Comparison of ENCODE assay signal across 24 cellular contexts in genomic region chr6:106046854-106047200, GRCh38. TPM values are rescaled to one million over a fixed set of nuclear protein-coding genes. Genes with fewer than 3 reads are reported as not detected.
A peak's percentile ranks its signal among the peaks of the same experiment; 100 is the strongest.
DNase-seq lines count a peak whose midpoint lies in the region; ATAC-seq, FAIRE-seq and TF ChIP-seq lines count a peak whose summit lies in the region.
"Had no signal": no experiment of that assay in that cellular context is flagged by ENCODE, and none has a peak within 500 bp of the region (broad histone marks: within the 10 kb centered on the region; RNA-seq: fewer than 3 reads in every experiment).

No MANE protein-coding gene starts in this region.

- H3K9me3 ChIP-seq in Caco-2 (no peaks in the 10 kb centered on the region), GM12878 (replicated peaks; ENCODE audit: control insufficient read depth, insufficient read depth, low read length) (no peaks in the 10 kb centered on the region), endodermal cell (ENCODE audit: control insufficient read depth, low read length) (no peaks in the 10 kb centered on the region), smooth muscle cell (replicated peaks; ENCODE audit: low read depth) (no peaks in the 10 kb centered on the region)
- H3K9me3 ChIP-seq: BLaER1 had no signal

- POLR2A ChIA-PET in Caco-2 (lab: Charles Lee), result no interaction called here
- POLR2A ChIA-PET in GM12878 (lab: Charles Lee), result no interaction called here

- no peak overlapping the region for H3K27ac ChIP-seq in GM12878 (ENCODE audit: control insufficient read depth, insufficient read depth)
- H3K27ac ChIP-seq in endodermal cell (ENCODE audit: low read depth, low read length), result no peak overlapping the region
- no peak overlapping the region for H3K27ac ChIP-seq in smooth muscle cell (ENCODE audit: low read depth)
- no peak overlapping the region for H3K27ac ChIP-seq in GM23338 (ENCODE audit: low read depth)
- H3K27ac ChIP-seq: 22Rv1, BLaER1, C4-2B had no signal

- no peak for TF ChIP-seq CTCF in Caco-2 (IDR thresholded peaks at IDR 0.05; ENCODE audit: insufficient read depth in 1 of 2, low read depth in 1 of 2, low read length in 1 of 2, severe bottlenecking in 1 of 2, unreplicated experiment in 1 of 2)
- no peak for TF ChIP-seq CTCF in GM12878 (IDR thresholded peaks at IDR 0.05 in 2 of 3, conservative IDR thresholded peaks at IDR 0.05 in 1 of 3; ENCODE audit: control insufficient read depth in 2 of 3, extremely low read depth in 1 of 3, insufficient read depth in 1 of 3, low read depth in 3 of 3, low read length in 3 of 3)
- TF ChIP-seq CTCF in endodermal cell (conservative IDR thresholded peaks at IDR 0.05), result no peak
- no peak for TF ChIP-seq CTCF in smooth muscle cell (IDR thresholded peaks at IDR 0.05; ENCODE audit: borderline replicate concordance, insufficient read depth, poor library complexity, severe bottlenecking)
- no peak for TF ChIP-seq CTCF in GM23338 (conservative IDR thresholded peaks at IDR 0.05; ENCODE audit: low read depth in 2 of 2)

- H3K9ac ChIP-seq in GM12878 (ENCODE audit: control insufficient read depth, insufficient read depth, low read length), result no peak overlapping the region
- peak overlapping the region; percentile 44 for H3K9ac ChIP-seq in endodermal cell (ENCODE audit: extremely low read depth, low read length, poor library complexity, severe bottlenecking)
- no peak overlapping the region for H3K9ac ChIP-seq in smooth muscle cell (ENCODE audit: low read depth)
- H3K9ac ChIP-seq: BLaER1 had no signal

- no peak for TF ChIP-seq EP300 in GM12878 (IDR thresholded peaks at IDR 0.05; ENCODE audit: borderline replicate concordance in 1 of 2, control insufficient read depth in 1 of 2, low read depth in 2 of 2, low read length in 2 of 2)

- no peak for TF ChIP-seq RAD21 in GM12878 (IDR thresholded peaks at IDR 0.05; ENCODE audit: insufficient read depth, low read depth, low read length)

- H3K27me3 ChIP-seq in Caco-2 (replicated peaks; ENCODE audit: control insufficient read depth, insufficient read depth, low read length) (no peaks in the 10 kb centered on the region), GM12878 (replicated peaks in 1 of 2; ENCODE audit: control insufficient read depth in 2 of 2, insufficient read depth in 2 of 2, low read length in 1 of 2) (peaks cover 0 to 2% of the 10 kb centered on the region in 2 experiments), endodermal cell (ENCODE audit: control insufficient read depth, insufficient read depth, low read length, poor library complexity, severe bottlenecking) (no peaks in the 10 kb centered on the region), smooth muscle cell (ENCODE audit: low read depth) (peaks cover 17% of the 10 kb centered on the region), GM23338 (ENCODE audit: insufficient read depth) (peaks cover 9% of the 10 kb centered on the region; the same call in 1 of the 2 replicates)
- H3K27me3 ChIP-seq: BLaER1 had no signal

- H3K4me3 Mint-ChIP-seq in Caco-2 (ENCODE audit: unreplicated experiment) (peak overlapping the region; percentile 76), endodermal cell (peak overlapping the region; percentile 67), GM23338 (no peak overlapping the region)
- H3K4me3 Mint-ChIP-seq: B cell; CD4-positive, CD25-positive, alpha-beta regulatory T cell; CD8-positive, alpha-beta T cell had no signal

- intact Hi-C loops in Caco-2 (cut with micrococcal nuclease; ENCODE audit: unreplicated experiment) (loop anchor here (1.0 kb wide), 1 partner anchor 8 kb away; no protein-coding TSS in a partner anchor), GM12878 (cut with micrococcal nuclease; ENCODE audit: unreplicated experiment) (no loop called here)

- peaks cover 7% of the 10 kb centered on the region for H3K36me3 Mint-ChIP-seq in Caco-2 (ENCODE audit: insufficient read depth, unreplicated experiment)
- peaks cover 11% of the 10 kb centered on the region for H3K36me3 Mint-ChIP-seq in endodermal cell (ENCODE audit: low read depth)
- no peaks in the 10 kb centered on the region for H3K36me3 Mint-ChIP-seq in GM23338 (ENCODE audit: low read depth)
- H3K36me3 Mint-ChIP-seq: CD4-positive, CD25-positive, alpha-beta regulatory T cell; CD8-positive, alpha-beta T cell had no signal

- CTCF ChIA-PET in Caco-2 (lab: Charles Lee), result interaction anchor here (0.5 kb wide), 1 partner anchor 519 kb away, joined by 4 read pairs; no protein-coding TSS in a partner anchor
- CTCF ChIA-PET in GM12878 (lab: Yijun Ruan, JAX), result interaction anchor here (1.2 kb wide), 1 partner anchor 177 kb away, joined by 3 read pairs; no protein-coding TSS in a partner anchor

- in situ Hi-C loops in GM12878 (cut with MboI), result no loop called here

- H3F3A ChIP-seq in smooth muscle cell (ENCODE audit: low read depth), result no peaks in the 10 kb centered on the region
- H3F3A ChIP-seq in GM23338 (replicated peaks; ENCODE audit: low read depth), result no peaks in the 10 kb centered on the region

- RAD21 ChIA-PET in GM12878 (lab: Charles Lee; ENCODE audit: unreplicated experiment), result interaction anchor here (1.3 kb wide), 1 partner anchor 43 kb away, joined by 3 read pairs; no protein-coding TSS in a partner anchor

- no peaks in the 10 kb centered on the region for H3K79me2 ChIP-seq in GM12878 (ENCODE audit: control insufficient read depth, insufficient read depth, low read length)
- H3K79me2 ChIP-seq in smooth muscle cell (ENCODE audit: low read depth), result no peaks in the 10 kb centered on the region
- no peaks in the 10 kb centered on the region for H3K79me2 ChIP-seq in GM23338 (replicated peaks; ENCODE audit: insufficient read depth)

- peaks cover 62% of the 10 kb centered on the region for H3K4me1 Mint-ChIP-seq in Caco-2 (ENCODE audit: low read depth, unreplicated experiment)
- H3K4me1 Mint-ChIP-seq in endodermal cell, result peaks cover 80% of the 10 kb centered on the region
- H3K4me1 Mint-ChIP-seq in GM23338, result peaks cover 20% of the 10 kb centered on the region
- H3K4me1 Mint-ChIP-seq: B cell had no signal

- H2AFZ ChIP-seq in GM12878 (ENCODE audit: control insufficient read depth, low read depth, low read length), result no peak overlapping the region
- H2AFZ ChIP-seq in smooth muscle cell (ENCODE audit: low read depth), result no peak overlapping the region
- H2AFZ ChIP-seq in GM23338, result no peak overlapping the region

- SMC1A ChIA-PET in GM12878 (lab: Charles Lee; ENCODE audit: uncharacterized antibody, unreplicated experiment), result interaction anchor here (0.6 to 1.6 kb wide), 2 partner anchors 10 to 1413 kb away, joined by 3 read pairs; partner anchors contain the start of gene PDSS2

- H3K4me1 ChIP-seq in Caco-2 (peaks cover 70% of the 10 kb centered on the region), GM12878 (ENCODE audit: control insufficient read depth, insufficient read depth, low read length) (no peaks in the 10 kb centered on the region), endodermal cell (ENCODE audit: control insufficient read depth, insufficient read depth, low read length) (peaks cover 38% of the 10 kb centered on the region), smooth muscle cell (ENCODE audit: low read depth) (peaks cover 12% of the 10 kb centered on the region), GM23338 (ENCODE audit: insufficient read depth) (peaks cover 13% of the 10 kb centered on the region)
- H3K4me1 ChIP-seq: BLaER1 had no signal

- no peaks in the 10 kb centered on the region for H3K9me2 ChIP-seq in GM23338 (ENCODE audit: insufficient read depth)

- BruUV-seq in Caco-2 (replicated peaks; lab: Mats Ljungman, UMichigan) (TSS peak; percentile 72), GM12878 (replicated peaks; lab: Mats Ljungman, UMichigan) (no TSS peak)

- H4K20me1 ChIP-seq in GM12878 (ENCODE audit: control insufficient read depth, insufficient read depth) (no peaks in the 10 kb centered on the region), smooth muscle cell (ENCODE audit: low read depth) (no peaks in the 10 kb centered on the region), GM23338 (replicated peaks; ENCODE audit: insufficient read depth) (no peaks in the 10 kb centered on the region)
- H4K20me1 ChIP-seq: BLaER1 had no signal

- H3K27me3 Mint-ChIP-seq in Caco-2 (ENCODE audit: insufficient read depth, unreplicated experiment) (no peaks in the 10 kb centered on the region), endodermal cell (ENCODE audit: insufficient read depth) (no peaks in the 10 kb centered on the region), GM23338 (ENCODE audit: insufficient read depth, low read depth, poor library complexity) (peaks cover 3% of the 10 kb centered on the region)

- DNase-seq in Caco-2, result no peak
- DNase-seq in GM12878 (ENCODE audit: low read depth, low spot score), result no peak
- no peak for DNase-seq in endodermal cell
- no peak for DNase-seq in smooth muscle cell (lab: John Stamatoyannopoulos, UW; ENCODE audit: unreplicated experiment)
- DNase-seq in NCI-H2081 treated with DMSO at 0.1 percent for 48 hours (lab: John Stamatoyannopoulos, UW), result no peak
- no peak for DNase-seq in GM23338 (ENCODE audit: low spot score)
- DNase-seq: CD4-positive, CD25-positive, alpha-beta regulatory T cell; CD8-positive, alpha-beta T cell; DMS 273 treated with DMSO at 0.1 percent for 48 hours; DMS79; EL; GDM1; H7; HCEC 1CT had no signal

- no peaks in the 10 kb centered on the region for H3K9me3 Mint-ChIP-seq in Caco-2 (ENCODE audit: unreplicated experiment)
- H3K9me3 Mint-ChIP-seq in endodermal cell, result no peaks in the 10 kb centered on the region
- no peaks in the 10 kb centered on the region for H3K9me3 Mint-ChIP-seq in GM23338
- H3K9me3 Mint-ChIP-seq: CD8-positive, alpha-beta T cell had no signal

- no peak overlapping the region for H3K4me2 ChIP-seq in GM12878 (ENCODE audit: control insufficient read depth, insufficient read depth)
- H3K4me2 ChIP-seq in smooth muscle cell, result no peak overlapping the region
- no peak overlapping the region for H3K4me2 ChIP-seq in GM23338
- H3K4me2 ChIP-seq: BLaER1 had no signal

- no peak for ATAC-seq in GM12878
- no peak for ATAC-seq in HG02852 (IDR thresholded peaks at IDR 0.05; ENCODE audit: unreplicated experiment)
- no peak for ATAC-seq in GM23338
- ATAC-seq in HG03565 (IDR thresholded peaks at IDR 0.05; ENCODE audit: unreplicated experiment), result no peak
- ATAC-seq: CD8-positive, alpha-beta T cell had no signal

- peak; percentile 38 for FAIRE-seq in GM12878 (lab: Jason Lieb, UNC)
- FAIRE-seq: A204.1, D721Med, GM12891, H1 had no signal

- peak overlapping the region; percentile 68 for H3K27ac Mint-ChIP-seq in Caco-2 (ENCODE audit: unreplicated experiment)
- H3K27ac Mint-ChIP-seq in endodermal cell, result peak overlapping the region; percentile 97
- no peak overlapping the region for H3K27ac Mint-ChIP-seq in GM23338
- H3K27ac Mint-ChIP-seq: B cell; CD8-positive, alpha-beta T cell had no signal

- H3K4me3 ChIP-seq in Caco-2 (ENCODE audit: low read depth, low read length) (peak overlapping the region; percentile 41), GM12878 (no peak overlapping the region), endodermal cell (ENCODE audit: low read length) (peak overlapping the region; percentile 72), smooth muscle cell (peak overlapping the region; percentile 43), GM23338 (no peak overlapping the region)
- H3K4me3 ChIP-seq: BLaER1 had no signal

- TF ChIP-seq POLR2A in GM12878 (IDR thresholded peaks at IDR 0.05; ENCODE audit: low read depth, low read length), result no peak

- WGBS in GM12878 (ENCODE audit: insufficient coverage, insufficient replicate concordance, low lambda C conversion rate, missing lambda C conversion rate), result 0% methylated on average over 1 of the region's 1 CpG
- 60 to 83% methylated on average over 1 of the region's 1 CpG for WGBS in endodermal cell (ENCODE audit: insufficient coverage in 1 of 2, insufficient read length in 1 of 2), 2 experiments
- WGBS in smooth muscle cell (ENCODE audit: low lambda C conversion rate), result 95% methylated on average over 1 of the region's 1 CpG

- H3K36me3 ChIP-seq in Caco-2 (ENCODE audit: control insufficient read depth, insufficient read depth, low read length) (no peaks in the 10 kb centered on the region), GM12878 (ENCODE audit: control insufficient read depth in 2 of 2, insufficient read depth in 2 of 2, low read length in 1 of 2) (no peaks in the 10 kb centered on the region), endodermal cell (ENCODE audit: control insufficient read depth, insufficient read depth, low read length) (peaks cover 24% of the 10 kb centered on the region), smooth muscle cell (ENCODE audit: low read depth) (no peaks in the 10 kb centered on the region), GM23338 (ENCODE audit: insufficient read depth) (no peaks in the 10 kb centered on the region)
- H3K36me3 ChIP-seq: BLaER1 had no signal

RNA-seq across cellular contexts. Expression of gene PRDM1, which starts 39.3 kb away (rescaled TPM):
- total RNA-seq in Caco-2 (2022) (10.4 and 11.4 TPM in 2 replicates), GM12878 (2014; rRNA removed) (3.7 and 4.0 TPM in 2 replicates), GM12878 (2014; rRNA removed; fragmentation: Illumina TruSeq; extraction: Trizol) (4.0 and 4.1 TPM in 2 replicates), GM12878 (2021) (7.7 and 8.4 TPM in 2 replicates), endodermal cell (10 to 100 TPM; 54.0 to 74.3 TPM), smooth muscle cell (15.6 and 16.1 TPM in 2 replicates)
- total RNA-seq in GM12878 (2013; cell fraction: nucleolus; rRNA removed), result 7.9 and 9.9 TPM in 2 replicates
- 8.1 TPM for polyA plus RNA-seq in GM12878 (2011; ENCODE audit: low read depth)
- polyA plus RNA-seq in GM12878 (2011; rRNA removed) (4.0 and 4.2 TPM in 2 replicates), GM12878 (2014; fragmentation: Illumina TruSeq; extraction: Trizol) (5.1 and 6.4 TPM in 2 replicates), GM12878 (2014; fragmentation: Nextera tagmentation; extraction: Ambion mirVana) (1 to 10 TPM; 1.9 to 2.8 TPM), GM12878 (2014; rRNA removed) (2.0 and 4.0 TPM in 2 replicates), GM12878 (2016; fragmentation: Nextera tagmentation; extraction: Ambion mirVana) (10 to 100 TPM; 13.6 to 15.8 TPM), smooth muscle cell (13.3 and 15.1 TPM in 2 replicates), GM23338 (2016; fragmentation: Nextera tagmentation; extraction: Ambion mirVana) (0.65 and 0.90 TPM in 2 replicates)
- 3.8 and 4.5 TPM in 2 replicates for polyA plus RNA-seq in GM12878 (2011; cell fraction: cytosol; rRNA removed)
- polyA plus RNA-seq in GM12878 (2011; cell fraction: nucleus; rRNA removed), result 7.9 and 9.8 TPM in 2 replicates
- polyA plus RNA-seq in GM12878 (2012), result 11.0 and 12.0 TPM in 2 replicates
- polyA minus RNA-seq in GM12878 (2011; rRNA and poly(A)+ RNA removed), result 8.2 and 10.9 TPM in 2 replicates
- 3.6 and 6.0 TPM in 2 replicates for polyA minus RNA-seq in GM12878 (2011; cell fraction: cytosol; rRNA and poly(A)+ RNA removed)
- 13.5 and 21.5 TPM in 2 replicates for polyA minus RNA-seq in GM12878 (2011; cell fraction: nucleus; rRNA and poly(A)+ RNA removed)
- 6.9 TPM for polyA plus RNA-seq in endodermal cell (2013, experiment 1 of 2)
- 8.0 TPM for polyA plus RNA-seq in endodermal cell (2013, experiment 2 of 2)
- total RNA-seq in GM23338 (2014; rRNA removed; shearing (Covaris generic)), result 0.62 and 0.73 TPM in 2 replicates

Comparison
In these comparisons a context has a peak if more than half of its experiments do, and no peak if none do; other contexts are left out.
1. H3K4me3 ChIP-seq: peak in Caco-2 (single experiment), endodermal cell (single experiment) and smooth muscle cell (single experiment); none in GM12878 (single experiment) and GM23338 (single experiment).